ENCODE assay signal across 25 cellular contexts in genomic region chr18:48602759-48603390, GRCh38.
"Had no signal": no experiment of that assay in that cellular context is flagged by ENCODE, and none has a peak within 500 bp of the region (broad histone marks: within the 10 kb centered on the region; RNA-seq: fewer than 3 reads in every experiment).

No MANE protein-coding gene starts in this region.

- DNase-seq: hypothalamus; immature natural killer cell; left ventricle myocardium inferior; midbrain; mucosa of descending colon; naive thymus-derived CD4-positive, alpha-beta T cell; ovary; right lobe of liver; stimulated activated CD4-positive, alpha-beta T cell treated with anti-CD3 and anti-CD28 coated beads, Interleukin-12 subunit alpha, Interleukin-12 subunit beta, amount 100 ng/mL, for 4 hours; stimulated activated CD4-positive, alpha-beta T cell treated with anti-CD3 and anti-CD28 coated beads, Interleukin-15, amount 100 ng/mL, for 24 hours; stimulated activated CD4-positive, alpha-beta T cell treated with anti-CD3 and anti-CD28 coated beads, Interleukin-2, amount 100 ng/mL, for 24 hours; stimulated activated CD4-positive, alpha-beta T cell treated with anti-CD3 and anti-CD28 coated beads, Interleukin-4, amount 100 ng/mL, for 1 hour; stimulated activated naive B cell treated with anti-CD40 and anti-IgM and Interleukin-4, amounts not matched to agents 10 μg/mL and 1 μg/mL and 100 μg/mL, for 72 hours; stimulated activated naive CD8-positive, alpha-beta T cell treated with anti-CD3 and anti-CD28 coated beads, Interleukin-15, Interleukin-2, amounts not matched to agents 100 U/mL and 50 U/mL, for 24 hours; stomach; testis; thyroid gland; transverse colon; upper lobe of left lung had no signal

- H3K4me1 ChIP-seq: right lobe of liver, thyroid gland had no signal

- H3K9me3 Mint-ChIP-seq: immature natural killer cell; natural killer cell treated with Interleukin-12 subunit alpha and Interleukin-12 subunit beta and Interleukin-15 and Interleukin-18, amount 100 ng/mL, for 72 hours had no signal

- H3K36me3 Mint-ChIP-seq: naive thymus-derived CD4-positive, alpha-beta T cell; stimulated activated naive B cell treated with anti-CD40 and anti-IgM and Interleukin-4, amounts not matched to agents 10 μg/mL and 1 μg/mL and 100 μg/mL, for 72 hours had no signal

- H3K27me3 ChIP-seq: ovary, right atrium auricular region, right lobe of liver, stomach, testis, thyroid gland, transverse colon, upper lobe of left lung had no signal

- H3K36me3 ChIP-seq: left ventricle myocardium inferior, ovary, right atrium auricular region, right lobe of liver, stomach, thyroid gland, transverse colon, upper lobe of left lung had no signal

- H3K9me3 ChIP-seq: left ventricle myocardium inferior, mucosa of descending colon, ovary, right atrium auricular region, right lobe of liver, stomach, testis, thyroid gland, transverse colon, upper lobe of left lung had no signal

- FAIRE-seq: islet of Langerhans had no signal

- H3K4me2 ChIP-seq: smooth muscle cell had no signal

- H3K4me3 ChIP-seq: left ventricle myocardium inferior, lung, mucosa of descending colon, ovary, right atrium auricular region, right lobe of liver, smooth muscle cell, stomach, testis, thyroid gland, transverse colon, upper lobe of left lung had no signal

- H3K27me3 Mint-ChIP-seq: progenitor cell of endocrine pancreas; stimulated activated naive B cell treated with anti-CD40 and anti-IgM and Interleukin-4, amounts not matched to agents 10 μg/mL and 1 μg/mL and 100 μg/mL, for 72 hours had no signal

- H3K4me3 Mint-ChIP-seq: immature natural killer cell; naive thymus-derived CD4-positive, alpha-beta T cell; natural killer cell treated with Interleukin-12 subunit alpha and Interleukin-12 subunit beta and Interleukin-15 and Interleukin-18, amount 100 ng/mL, for 72 hours; stimulated activated naive B cell treated with anti-CD40 and anti-IgM and Interleukin-4, amounts not matched to agents 10 μg/mL and 1 μg/mL and 100 μg/mL, for 72 hours had no signal

- H3K27ac Mint-ChIP-seq: immature natural killer cell; naive thymus-derived CD4-positive, alpha-beta T cell; natural killer cell treated with Interleukin-12 subunit alpha and Interleukin-12 subunit beta and Interleukin-15 and Interleukin-18, amount 100 ng/mL, for 72 hours; progenitor cell of endocrine pancreas; stimulated activated naive B cell treated with anti-CD40 and anti-IgM and Interleukin-4, amounts not matched to agents 10 μg/mL and 1 μg/mL and 100 μg/mL, for 72 hours had no signal

- H3K27ac ChIP-seq: left ventricle myocardium inferior, ovary, right lobe of liver, stomach, testis, thyroid gland, transverse colon, upper lobe of left lung had no signal
